In the genomic region with DNA sequence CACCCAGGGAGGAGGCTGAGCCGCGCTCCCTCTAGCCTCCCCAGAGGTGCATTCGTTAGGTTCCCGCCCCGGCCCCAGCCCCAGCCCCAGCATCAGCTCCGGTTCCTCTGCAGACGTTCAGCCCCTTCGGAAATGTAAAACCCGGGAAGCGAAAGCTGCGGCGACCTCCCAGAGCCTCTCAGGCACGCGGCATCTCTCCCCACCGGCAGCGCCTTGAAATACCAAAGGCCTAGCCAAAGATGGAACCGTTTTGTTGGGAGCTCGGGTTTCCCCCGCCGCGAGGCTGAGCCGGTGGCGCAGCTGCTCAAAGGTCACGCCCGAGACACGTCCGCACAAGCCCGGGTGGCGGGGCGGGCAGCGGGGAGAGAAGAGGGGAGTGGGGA, we compare ENCODE assay signal across 9 cellular contexts.
DNase-seq lines count a peak whose midpoint lies in the region; ATAC-seq and TF ChIP-seq lines count a peak whose summit lies in the region.
"Had no signal": no experiment of that assay in that cellular context is flagged by ENCODE, and none has a peak within 500 bp of the region (broad histone marks: within the 10 kb centered on the region; RNA-seq: fewer than 3 reads in every experiment).

No MANE protein-coding gene starts in this region.

- CTCF ChIA-PET in activated CD4-positive, alpha-beta memory T cell treated with anti-CD3 and anti-CD28 coated beads for 36 hours (lab: Charles Lee), result no interaction called here

- no peak overlapping the region for H4K91ac ChIP-seq in neuronal stem cell (ENCODE audit: low read depth, low read length, poor library complexity)

- H3K9me3 Mint-ChIP-seq in activated CD4-positive, alpha-beta memory T cell treated with anti-CD3 and anti-CD28 coated beads for 36 hours, result no peaks in the 10 kb centered on the region

- no peak overlapping the region for H3K18ac ChIP-seq in neuronal stem cell (ENCODE audit: low read length)

- H3K4me3 ChIP-seq in BLaER1, result peak overlapping the region; percentile 49
- peak overlapping the region; percentile 39 for H3K4me3 ChIP-seq in fibroblast of the aortic adventitia (ENCODE audit: low read depth, low read length)
- H3K4me3 ChIP-seq in neuronal stem cell (ENCODE audit: low read length in 2 of 2), result peak overlapping the region in 1 of 2 donors; percentile 36
- peak overlapping the region; percentile 6 to 52 for H3K4me3 ChIP-seq in aorta (ENCODE audit: low read length in 2 of 2)

- no peaks in the 10 kb centered on the region for H3K9me3 ChIP-seq in BLaER1
- H3K9me3 ChIP-seq in neuronal stem cell (replicated peaks in 1 of 2; ENCODE audit: control insufficient read depth in 2 of 2, insufficient read depth in 1 of 2, low read depth in 1 of 2, low read length in 2 of 2), result no peaks in the 10 kb centered on the region
- H3K9me3 ChIP-seq in aorta (ENCODE audit: control insufficient read depth, low read length), result no peaks in the 10 kb centered on the region

- H3K36me3 ChIP-seq in BLaER1 (no peaks in the 10 kb centered on the region), neuronal stem cell (replicated peaks in 1 of 2; ENCODE audit: control insufficient read depth in 2 of 2, insufficient read depth in 2 of 2, low read length in 2 of 2) (no peaks in the 10 kb centered on the region), aorta (ENCODE audit: control insufficient read depth in 1 of 2, insufficient read depth in 2 of 2, low read length in 1 of 2) (no peaks in the 10 kb centered on the region)

- H3K4me3 Mint-ChIP-seq in activated CD4-positive, alpha-beta memory T cell treated with anti-CD3 and anti-CD28 coated beads for 36 hours, result peak overlapping the region; percentile 36

- H3K79me1 ChIP-seq in neuronal stem cell (ENCODE audit: low read depth, low read length), result no peaks in the 10 kb centered on the region

- H3K4me1 ChIP-seq in BLaER1 (peaks cover 19% of the 10 kb centered on the region), neuronal stem cell (ENCODE audit: control insufficient read depth in 2 of 2, insufficient read depth in 1 of 2, low read depth in 1 of 2, low read length in 2 of 2) (peaks cover 11 to 12% of the 10 kb centered on the region in 2 donors), aorta (ENCODE audit: control insufficient read depth in 1 of 2, insufficient read depth in 2 of 2, low read length in 2 of 2) (no peaks in the 10 kb centered on the region)

- peak; percentile 65 for ATAC-seq in aorta (ENCODE audit: low FRiP score)
- ATAC-seq: HCT116 had no signal

- H3K27me3 ChIP-seq in BLaER1, result no peaks in the 10 kb centered on the region
- H3K27me3 ChIP-seq in neuronal stem cell (ENCODE audit: control insufficient read depth in 3 of 3, insufficient read depth in 3 of 3, low read depth in 1 of 3, low read length in 3 of 3), result no peaks in the 10 kb centered on the region
- no peaks in the 10 kb centered on the region for H3K27me3 ChIP-seq in aorta (ENCODE audit: control insufficient read depth in 1 of 2, insufficient read depth in 2 of 2, low read length in 1 of 2)

- H2BK120ac ChIP-seq in neuronal stem cell (ENCODE audit: low read depth, low read length), result no peak overlapping the region

- H2AFZ ChIP-seq in neuronal stem cell (ENCODE audit: low read length), result peak overlapping the region; percentile 82

- no peak overlapping the region for H3K14ac ChIP-seq in neuronal stem cell (ENCODE audit: low read length)

- peak overlapping the region; percentile 77 for H3K4me2 ChIP-seq in BLaER1
- H3K4me2 ChIP-seq in neuronal stem cell (ENCODE audit: insufficient read depth, low read length, poor library complexity, severe bottlenecking), result no peak overlapping the region

- no peak overlapping the region for H2BK5ac ChIP-seq in neuronal stem cell (ENCODE audit: low read length)

- H2AK5ac ChIP-seq in neuronal stem cell (ENCODE audit: low read depth, low read length), result no peak overlapping the region

- no peaks in the 10 kb centered on the region for H4K20me1 ChIP-seq in BLaER1

- no peak overlapping the region for H4K8ac ChIP-seq in neuronal stem cell (ENCODE audit: low read depth, low read length)

- no peak overlapping the region for H3K27ac Mint-ChIP-seq in activated CD4-positive, alpha-beta memory T cell treated with anti-CD3 and anti-CD28 coated beads for 36 hours

- WGBS in neuronal stem cell (ENCODE audit: extremely low coverage in 2 of 2, insufficient read length in 2 of 2, insufficient replicate concordance in 1 of 2), 2 donors, result no CpG with 5 or more reads among the region's 31 CpGs
- WGBS in aorta, 2 donors, result 4 to 5% methylated on average over 30 to 31 of the region's 31 CpGs

- H2BK12ac ChIP-seq in neuronal stem cell (ENCODE audit: low read length), result no peak overlapping the region

- H2BK15ac ChIP-seq in neuronal stem cell (ENCODE audit: low read length), result no peak overlapping the region

- no peak for TF ChIP-seq CTCF in fibroblast of the aortic adventitia (IDR thresholded peaks at IDR 0.05; ENCODE audit: insufficient read depth, low read length)

- H3K36me3 Mint-ChIP-seq in activated CD4-positive, alpha-beta memory T cell treated with anti-CD3 and anti-CD28 coated beads for 36 hours, result no peaks in the 10 kb centered on the region

- peaks cover 24% of the 10 kb centered on the region for H3K27me3 Mint-ChIP-seq in activated CD4-positive, alpha-beta memory T cell treated with anti-CD3 and anti-CD28 coated beads for 36 hours

- H3K27ac ChIP-seq in BLaER1, result 0 out of 2 replicates have a peak overlapping the region, but pooled peaks have one; percentile 2
- H3K27ac ChIP-seq in neuronal stem cell (replicated peaks; ENCODE audit: low read length), result peak overlapping the region; percentile 43
- no peak overlapping the region for H3K27ac ChIP-seq in aorta (ENCODE audit: low read depth in 1 of 2, low read length in 2 of 2)

- H3K4me1 Mint-ChIP-seq in activated CD4-positive, alpha-beta memory T cell treated with anti-CD3 and anti-CD28 coated beads for 36 hours (ENCODE audit: low read depth), result peaks cover 7% of the 10 kb centered on the region

- intact Hi-C loops in activated CD4-positive, alpha-beta memory T cell treated with anti-CD3 and anti-CD28 coated beads for 36 hours (cut with micrococcal nuclease), result no loop called here
- intact Hi-C loops in aorta (cut with DNase I), result no loop called here

- POLR2A ChIA-PET in activated CD4-positive, alpha-beta memory T cell treated with anti-CD3 and anti-CD28 coated beads for 36 hours (lab: Charles Lee), result no interaction called here

- H3K9ac ChIP-seq in BLaER1, result 0 out of 2 replicates have a peak overlapping the region, but pooled peaks have one; percentile 3
- no peak overlapping the region for H3K9ac ChIP-seq in neuronal stem cell (ENCODE audit: low read depth, low read length, poor library complexity)

- DNase-seq in GM19238 (ENCODE audit: insufficient read length, low spot score), result peak; percentile 53
- peak; percentile 49 for DNase-seq in NCI-H128 (lab: John Stamatoyannopoulos, UW; ENCODE audit: unreplicated experiment)
- peak; percentile 51 for DNase-seq in activated CD4-positive, alpha-beta memory T cell treated with anti-CD3 and anti-CD28 coated beads for 36 hours
- peak; percentile 46 for DNase-seq in fibroblast of the aortic adventitia (ENCODE audit: low read depth)
- peak; percentile 72 for DNase-seq in neuronal stem cell (ENCODE audit: low spot score)
- DNase-seq in aorta, result peak; percentile 76 to 81
- no peak for DNase-seq in GOT3 (lab: John Stamatoyannopoulos, UW)

- H3K4ac ChIP-seq in neuronal stem cell (ENCODE audit: low read length), result no peak overlapping the region

- H3K23ac ChIP-seq in neuronal stem cell (ENCODE audit: low read depth, low read length, poor library complexity), result no peak overlapping the region

Comparison
In these comparisons a context has a peak if more than half of its experiments do, and no peak if none do; other contexts are left out.
1. H3K27ac ChIP-seq: peak in BLaER1 (single experiment) and neuronal stem cell (single experiment); none in aorta (0 of 2).